Comparison of ENCODE assay signal across 14 cellular contexts in the genomic region with DNA sequence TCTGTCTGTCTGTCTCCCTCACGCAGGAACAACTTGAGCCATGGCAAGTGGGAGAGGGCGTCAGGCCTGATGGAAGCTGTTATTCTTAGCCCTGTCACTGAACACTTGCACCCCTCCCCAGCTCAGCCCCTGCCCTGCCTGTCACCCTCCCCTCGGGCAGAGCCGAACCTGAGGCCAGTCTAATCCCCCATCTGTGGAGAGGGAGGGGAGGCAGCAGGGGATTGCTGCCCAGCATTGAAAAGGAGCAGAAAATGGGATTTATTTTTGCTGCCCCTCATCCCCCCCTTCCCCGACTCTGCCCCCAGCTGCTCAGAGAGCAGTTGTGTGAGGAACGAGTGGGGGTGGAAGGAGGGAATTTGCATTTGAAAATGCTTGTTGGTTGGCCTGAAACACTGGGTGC.
"Had no signal": no experiment of that assay in that cellular context is flagged by ENCODE, and none has a peak within 500 bp of the region (broad histone marks: within the 10 kb centered on the region; RNA-seq: fewer than 3 reads in every experiment).

No MANE protein-coding gene starts in this region.

- H3K27ac Mint-ChIP-seq: activated B cell treated with CpG ODN at 0.5 μM for 24 hours; activated T-helper 1 cell treated with anti-CD3 and anti-CD28 coated beads, Interleukin-12 subunit alpha, Interleukin-12 subunit beta, Interleukin-2, Interleukin-4 antibody, amounts not matched to agents 30 ng/mL and 10 ng/mL and 1 ng/mL, durations not matched to agents 14 hours and 24 hours and 36 hours; stimulated activated naive CD8-positive, alpha-beta T cell treated with anti-CD3 and anti-CD28 coated beads, Interleukin-15, Interleukin-2, amounts not matched to agents 100 ng/mL and 50 ng/mL, for 24 hours; T-helper 1 cell treated with Interleukin-12 subunit alpha and Interleukin-12 subunit beta and Interleukin-4 antibody, amounts not matched to agents 30 μg/mL and 1 μg/mL, for 36 hours had no signal

- H3K4me3 ChIP-seq: esophagus muscularis mucosa, lower lobe of right lung had no signal

- H3K4me1 Mint-ChIP-seq: activated B cell treated with CpG ODN at 0.5 μM for 24 hours had no signal

- H3K27ac ChIP-seq: esophagus muscularis mucosa, lower lobe of right lung had no signal

- FAIRE-seq: islet of Langerhans had no signal

- H3K4me3 Mint-ChIP-seq: activated B cell treated with CpG ODN at 0.5 μM for 24 hours; activated CD4-positive, alpha-beta T cell treated with anti-CD3 and anti-CD28 coated beads, Interleukin-2, amount 10 ng/mL, durations not matched to agents 24 days and 14 days; activated T-helper 1 cell treated with anti-CD3 and anti-CD28 coated beads, Interleukin-12 subunit alpha, Interleukin-12 subunit beta, Interleukin-2, Interleukin-4 antibody, amounts not matched to agents 30 ng/mL and 10 ng/mL and 1 ng/mL, durations not matched to agents 14 hours and 24 hours and 36 hours; naive thymus-derived CD4-positive, alpha-beta T cell; stimulated activated naive CD8-positive, alpha-beta T cell treated with anti-CD3 and anti-CD28 coated beads, Interleukin-15, Interleukin-2, amounts not matched to agents 100 ng/mL and 50 ng/mL, for 24 hours; T-helper 1 cell treated with Interleukin-12 subunit alpha and Interleukin-12 subunit beta and Interleukin-4 antibody, amounts not matched to agents 30 μg/mL and 1 μg/mL, for 36 hours had no signal

- H3K9me3 ChIP-seq: esophagus muscularis mucosa, lower lobe of right lung, SK-N-SH had no signal

- ATAC-seq: naive thymus-derived CD4-positive, alpha-beta T cell had no signal

- H3K4me1 ChIP-seq: lower lobe of right lung had no signal

- H3K36me3 ChIP-seq: esophagus muscularis mucosa, lower lobe of right lung had no signal

- H3K4me2 ChIP-seq: SK-N-SH had no signal

- DNase-seq: activated B cell treated with CpG ODN at 0.5 μM for 24 hours; activated CD4-positive, alpha-beta T cell treated with anti-CD3 and anti-CD28 coated beads, Interleukin-2, amount 10 ng/mL, durations not matched to agents 24 days and 14 days; activated naive CD4-positive, alpha-beta T cell treated with Interleukin-2 at 50 U/mL for 16 hours; head of caudate nucleus; lower lobe of right lung; midbrain; naive thymus-derived CD4-positive, alpha-beta T cell; SK-N-SH; stimulated activated CD4-positive, alpha-beta T cell treated with anti-CD3 and anti-CD28 coated beads, Interleukin-2, amount 100 ng/mL, for 48 hours had no signal

- H3K9ac ChIP-seq: SK-N-SH had no signal

- H3K9me3 Mint-ChIP-seq: activated B cell treated with CpG ODN at 0.5 μM for 24 hours; activated CD4-positive, alpha-beta T cell treated with anti-CD3 and anti-CD28 coated beads, Interleukin-2, amount 10 ng/mL, durations not matched to agents 24 days and 14 days; activated T-helper 1 cell treated with anti-CD3 and anti-CD28 coated beads, Interleukin-12 subunit alpha, Interleukin-12 subunit beta, Interleukin-2, Interleukin-4 antibody, amounts not matched to agents 30 ng/mL and 10 ng/mL and 1 ng/mL, durations not matched to agents 14 hours and 24 hours and 36 hours; naive thymus-derived CD4-positive, alpha-beta T cell; stimulated activated naive CD8-positive, alpha-beta T cell treated with anti-CD3 and anti-CD28 coated beads, Interleukin-15, Interleukin-2, amounts not matched to agents 100 ng/mL and 50 ng/mL, for 24 hours; T-helper 1 cell treated with Interleukin-12 subunit alpha and Interleukin-12 subunit beta and Interleukin-4 antibody, amounts not matched to agents 30 μg/mL and 1 μg/mL, for 36 hours had no signal
